8 cellular contexts compared by ENCODE assay signal in the genomic region with DNA sequence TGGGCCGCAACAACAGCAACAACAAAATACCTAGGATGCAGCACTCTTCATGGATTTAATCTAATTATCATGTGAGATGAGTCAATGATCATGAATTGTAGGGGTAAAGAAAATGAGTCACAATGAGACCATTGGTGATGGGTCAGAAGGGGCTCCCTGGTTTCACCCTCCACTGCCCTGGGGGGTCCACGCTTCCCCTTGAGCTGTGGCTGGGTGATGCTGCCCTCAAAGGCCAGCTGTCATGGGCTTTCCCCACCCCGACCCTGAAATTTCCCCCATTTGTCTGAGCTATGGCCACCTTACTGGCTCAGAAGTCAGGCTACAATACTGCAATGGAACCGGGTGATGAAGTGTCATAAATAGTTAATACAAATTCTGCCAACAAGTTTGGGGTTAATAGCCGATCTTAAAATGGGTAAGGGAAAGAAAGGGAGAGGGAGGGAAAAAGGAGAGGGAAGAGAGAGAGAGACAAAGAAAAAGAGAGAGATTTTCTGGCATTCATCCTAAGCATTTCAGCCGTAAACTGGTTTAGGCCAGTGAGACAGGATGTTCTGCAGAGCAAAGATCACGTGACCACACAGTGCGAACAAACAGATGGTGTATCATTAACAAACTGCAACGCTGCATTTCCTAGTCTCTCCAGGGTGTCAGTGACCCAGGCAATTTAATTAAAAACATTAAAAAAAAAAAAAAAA.
DNase-seq lines count a peak whose midpoint lies in the region; ATAC-seq lines count a peak whose summit lies in the region.

No MANE protein-coding gene starts in this region.

- no peaks in the 10 kb centered on the region for H3K36me3 Mint-ChIP-seq in activated naive CD4-positive, alpha-beta T cell treated with anti-CD3 and anti-CD28 coated beads, Interleukin-2, amount 50 U/mL, for 72 hours

- H3K27me3 ChIP-seq in rectal smooth muscle tissue (ENCODE audit: control insufficient read depth, insufficient read depth, low read length): no peaks in the 10 kb centered on the region

- ATAC-seq in HG03097 (IDR thresholded peaks at IDR 0.05; ENCODE audit: low FRiP score, unreplicated experiment) (peak; percentile 67), Right ventricle myocardium superior (ENCODE audit: poor library complexity) (peak; percentile 94), GM18519 (IDR thresholded peaks at IDR 0.05; ENCODE audit: low FRiP score, unreplicated experiment) (no peak)
- ATAC-seq in activated naive CD4-positive, alpha-beta T cell treated with anti-CD3 and anti-CD28 coated beads, Interleukin-2, amount 50 U/mL, for 72 hours: peak; percentile 40 to 62

- intact Hi-C loops in Right ventricle myocardium superior (cut with DNase I): no loop called here

- no peaks in the 10 kb centered on the region for H3K36me3 ChIP-seq in rectal smooth muscle tissue (ENCODE audit: control insufficient read depth, insufficient read depth, low read length)

- peak overlapping the region; percentile 83 for H3K27ac ChIP-seq in rectal smooth muscle tissue (ENCODE audit: low read depth, low read length)

- peaks cover 20% of the 10 kb centered on the region for H3K4me1 ChIP-seq in rectal smooth muscle tissue (ENCODE audit: control insufficient read depth, insufficient read depth, low read length)

- H3K9ac ChIP-seq in rectal smooth muscle tissue (ENCODE audit: low read length): no peak overlapping the region

- H3K4me3 ChIP-seq in rectal smooth muscle tissue (ENCODE audit: low read length): peak overlapping the region; percentile 31

- peaks cover 0 to 4% of the 10 kb centered on the region in 2 donors for H3K9me3 Mint-ChIP-seq in activated naive CD4-positive, alpha-beta T cell treated with anti-CD3 and anti-CD28 coated beads, Interleukin-2, amount 50 U/mL, for 72 hours

- peak; percentile 16 for DNase-seq in NCI-H2107 treated with DMSO at 0.1 percent for 48 hours (lab: John Stamatoyannopoulos, UW; ENCODE audit: unreplicated experiment)
- DNase-seq in NCI-H2107 (lab: John Stamatoyannopoulos, UW): no peak
- peak; percentile 72 for DNase-seq in NCI-H748 treated with DMSO at 0.1 percent for 48 hours (lab: John Stamatoyannopoulos, UW)
- no peak for DNase-seq in activated naive CD4-positive, alpha-beta T cell treated with anti-CD3 and anti-CD28 coated beads, Interleukin-2, amount 50 U/mL, for 72 hours (ENCODE audit: low spot score in 2 of 2)
- no peak for DNase-seq in Right ventricle myocardium superior

- peak overlapping the region; percentile 46 to 67 for H3K27ac Mint-ChIP-seq in activated naive CD4-positive, alpha-beta T cell treated with anti-CD3 and anti-CD28 coated beads, Interleukin-2, amount 50 U/mL, for 72 hours

Comparison
In these comparisons a context has a peak if more than half of its experiments do, and no peak if none do; other contexts are left out.
1. DNase-seq: peak in NCI-H2107 treated with DMSO at 0.1 percent for 48 hours (single experiment) and NCI-H748 treated with DMSO at 0.1 percent for 48 hours (single experiment); none in NCI-H2107 (single experiment), activated naive CD4-positive, alpha-beta T cell treated with anti-CD3 and anti-CD28 coated beads, Interleukin-2, amount 50 U/mL, for 72 hours (0 of 2) and Right ventricle myocardium superior (single experiment).